Comparison of ENCODE assay signal across 9 cellular contexts in the genomic region with DNA sequence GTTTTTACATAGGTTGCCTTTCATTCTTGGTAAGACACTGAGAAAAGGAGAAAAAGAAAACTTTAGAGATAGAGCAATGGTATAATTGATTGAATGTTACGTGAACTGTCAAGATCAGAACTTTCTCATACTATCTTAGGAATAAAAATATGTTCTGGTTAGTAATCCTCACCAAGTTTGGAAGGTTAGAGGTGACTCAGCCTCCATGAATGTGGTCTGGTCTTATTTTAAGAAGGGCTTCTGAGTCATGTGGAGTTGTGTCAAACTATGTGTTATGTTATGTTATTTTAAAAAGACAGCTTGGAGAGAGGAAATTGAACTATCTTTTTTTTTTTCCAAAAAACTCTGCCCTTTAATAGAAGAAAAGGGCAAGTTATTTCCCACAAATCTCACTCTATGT.
DNase-seq lines count a peak whose midpoint lies in the region; ATAC-seq and TF ChIP-seq lines count a peak whose summit lies in the region.
"Had no signal": no experiment of that assay in that cellular context is flagged by ENCODE, and none has a peak within 500 bp of the region (broad histone marks: within the 10 kb centered on the region; RNA-seq: fewer than 3 reads in every experiment).

No MANE protein-coding gene starts in this region.

- no peaks in the 10 kb centered on the region for H3K27me3 ChIP-seq in trophoblast cell (ENCODE audit: insufficient read depth, low read length)

- no peak overlapping the region for H3K4me2 ChIP-seq in trophoblast cell (ENCODE audit: low read length)

- no peak overlapping the region for H3K9ac ChIP-seq in trophoblast cell (ENCODE audit: low read length)

- peaks cover 24% of the 10 kb centered on the region for H3K79me1 ChIP-seq in trophoblast cell (ENCODE audit: low read length)

- H3K4me1 ChIP-seq in trophoblast cell (ENCODE audit: control insufficient read depth in 1 of 2, insufficient read depth in 2 of 2, low read length in 2 of 2): peaks cover 0 to 6% of the 10 kb centered on the region in 2 experiments

- H3K4ac ChIP-seq in trophoblast cell (ENCODE audit: low read depth, low read length): no peak overlapping the region

- H3K4me3 ChIP-seq in epithelial cell of proximal tubule (ENCODE audit: low read depth, low read length) (no peak overlapping the region), trophoblast cell (ENCODE audit: low read depth, low read length) (no peak overlapping the region)

- H3K23ac ChIP-seq in trophoblast cell (ENCODE audit: low read length): no peak overlapping the region

- no peak overlapping the region for H2AFZ ChIP-seq in trophoblast cell (ENCODE audit: insufficient read depth, low read length, poor library complexity)

- no peak overlapping the region for H4K91ac ChIP-seq in trophoblast cell (ENCODE audit: low read depth, low read length)

- DNase-seq in EH (ENCODE audit: low read depth) (peak; percentile 99), epithelial cell of proximal tubule (ENCODE audit: low read depth) (peak; percentile 83), trophoblast cell (peak; percentile 81 to 93), NK-92 (lab: John Stamatoyannopoulos, UW; ENCODE audit: unreplicated experiment) (no peak)
- DNase-seq: activated effector memory CD4-positive, alpha-beta T cell treated with Interleukin-2 at 50 U/mL for 16 hours had no signal

- ATAC-seq in GM21367 (IDR thresholded peaks at IDR 0.05; ENCODE audit: unreplicated experiment) (no peak), HG03108 (IDR thresholded peaks at IDR 0.05; ENCODE audit: unreplicated experiment) (no peak), HG03097 (IDR thresholded peaks at IDR 0.05; ENCODE audit: low FRiP score, unreplicated experiment) (no peak)

- no peak for TF ChIP-seq CTCF in epithelial cell of proximal tubule (conservative IDR thresholded peaks at IDR 0.05; ENCODE audit: low read depth, low read length)

- H3K27ac ChIP-seq in trophoblast cell (ENCODE audit: low read depth, low read length): peak overlapping the region; percentile 24

- H3K9me3 ChIP-seq in trophoblast cell (ENCODE audit: insufficient read depth, low read depth, low read length): no peaks in the 10 kb centered on the region

- H2BK12ac ChIP-seq in trophoblast cell (ENCODE audit: low read length): no peak overlapping the region

- H2BK120ac ChIP-seq in trophoblast cell (ENCODE audit: insufficient read depth, low read length, poor library complexity): no peak overlapping the region

- peaks cover 4% of the 10 kb centered on the region for H3K79me2 ChIP-seq in trophoblast cell (ENCODE audit: control insufficient read depth, insufficient read depth, low read length, poor library complexity)

- WGBS in trophoblast cell (ENCODE audit: extremely low coverage, insufficient coverage, insufficient read length): no CpG with 5 or more reads among the region's 1 CpG

- H3K36me3 ChIP-seq in trophoblast cell (ENCODE audit: control insufficient read depth in 1 of 2, insufficient read depth in 2 of 2, low read length in 2 of 2): no peaks in the 10 kb centered on the region

- no peak overlapping the region for H4K12ac ChIP-seq in trophoblast cell (ENCODE audit: low read depth, low read length)

- no peak overlapping the region for H3K14ac ChIP-seq in trophoblast cell (ENCODE audit: low read length)

- no peak overlapping the region for H3K18ac ChIP-seq in trophoblast cell (ENCODE audit: low read length)

- H2BK5ac ChIP-seq in trophoblast cell (ENCODE audit: low read depth, low read length, poor library complexity): no peak overlapping the region

- no peak overlapping the region for H4K8ac ChIP-seq in trophoblast cell (ENCODE audit: low read depth, low read length)

- no peak overlapping the region for H2AK5ac ChIP-seq in trophoblast cell (ENCODE audit: low read length)

TF ChIP-seq in PFSK-1, 5 proteins besides CTCF, POLR2A, EP300 and RAD21:
- TF ChIP-seq SIN3A (IDR thresholded peaks at IDR 0.05; ENCODE audit: borderline replicate concordance, insufficient read depth, low read length) (peak; percentile 52; the same call in 1 of the 2 replicates), FOXP2 (optimal IDR thresholded peaks at IDR 0.05; ENCODE audit: borderline replicate concordance, extremely low read depth, extremely low read length, insufficient read depth) (no peak)
